ENCODE assay signal across 22 cellular contexts in the genomic region with DNA sequence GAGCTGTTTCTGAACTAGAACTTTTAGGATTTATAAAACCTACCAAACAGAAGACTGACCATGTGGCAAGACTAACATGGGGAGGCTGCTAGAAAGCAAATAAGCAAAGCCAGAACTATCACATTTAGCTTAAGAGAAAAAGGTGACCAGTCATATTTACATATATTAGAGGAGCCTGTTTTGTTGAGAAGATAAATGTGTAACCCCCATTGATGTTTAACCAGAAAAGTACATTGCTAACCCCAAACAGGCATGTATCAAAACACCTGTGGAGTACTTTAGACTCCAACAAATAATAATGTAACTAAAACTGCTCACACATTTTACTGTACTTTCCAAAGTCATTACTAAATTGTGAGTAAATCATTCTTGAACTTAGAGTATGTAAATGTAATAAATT. TPM values are rescaled to one million over a fixed set of nuclear protein-coding genes. Genes with fewer than 3 reads are reported as not detected.
DNase-seq lines count a peak whose midpoint lies in the region; ATAC-seq, FAIRE-seq and TF ChIP-seq lines count a peak whose summit lies in the region.
"Had no signal": no experiment of that assay in that cellular context is flagged by ENCODE, and none has a peak within 500 bp of the region (broad histone marks: within the 10 kb centered on the region; RNA-seq: fewer than 3 reads in every experiment).

No MANE protein-coding gene starts in this region.

- H2AFZ ChIP-seq in HepG2 (ENCODE audit: low read length): no peak overlapping the region

- H3K9me3 ChIP-seq in HepG2 (ENCODE audit: low read length): no peaks in the 10 kb centered on the region
- no peaks in the 10 kb centered on the region for H3K9me3 ChIP-seq in mucosa of descending colon
- H3K9me3 ChIP-seq: A549, HAP-1, Peyer's patch had no signal

- H3K9ac ChIP-seq in HepG2 (ENCODE audit: insufficient read depth, low read depth, low read length): no peak overlapping the region

- no peaks in the 10 kb centered on the region for H4K20me1 ChIP-seq in HepG2 (ENCODE audit: insufficient read depth, low read length)

- TF ChIP-seq RAD21 in HepG2 (CRISPR knock-in tag; IDR thresholded peaks at IDR 0.05): no peak

- TF ChIP-seq CTCF in HepG2 (CRISPR knock-in tag; IDR thresholded peaks at IDR 0.05): no peak
- no peak for TF ChIP-seq CTCF in mucosa of descending colon (IDR thresholded peaks at IDR 0.05)

- H3K36me3 ChIP-seq in HepG2 (replicated peaks in 1 of 2; ENCODE audit: control insufficient read depth in 1 of 2, insufficient read depth in 2 of 2, low read length in 2 of 2) (peaks cover 0 to 6% of the 10 kb centered on the region in 2 experiments; a peak in 2 of 5 replicates), mucosa of descending colon (ENCODE audit: low read depth) (no peaks in the 10 kb centered on the region)

- no peaks in the 10 kb centered on the region for H3K27me3 ChIP-seq in HepG2 (ENCODE audit: control insufficient read depth in 1 of 2, insufficient read depth in 2 of 2, low read length in 2 of 2)
- H3K27me3 ChIP-seq: Peyer's patch had no signal

- DNase-seq in GM18507 (ENCODE audit: extremely low spot score, insufficient read length, low read depth) (no peak), HepG2 (ENCODE audit: low spot score) (no peak), mucosa of descending colon (no peak), kidney glomerular epithelial cell (lab: John Stamatoyannopoulos, UW) (no peak), NCI-H146 treated with DMSO at 0.1 percent for 48 hours (lab: John Stamatoyannopoulos, UW; ENCODE audit: unreplicated experiment) (no peak)
- DNase-seq: EL, GF-D8, KG1, NCI-H1092 treated with DMSO at 0.1 percent for 48 hours, NCI-H1436 treated with DMSO at 0.1 percent for 48 hours, NCI-H2029, NCI-H2227 treated with DMSO at 0.1 percent for 48 hours, NCI-H510A, NCI-H748 treated with DMSO at 0.1 percent for 48 hours, Peyer's patch, T-cell had no signal

- H3K4me3 ChIP-seq in HepG2 (replicated peaks in 1 of 3; ENCODE audit: insufficient read depth in 1 of 3, low read depth in 2 of 3, low read length in 3 of 3) (no peak overlapping the region), mucosa of descending colon (no peak overlapping the region)
- H3K4me3 ChIP-seq: A549, HAP-1, Peyer's patch had no signal

- TF ChIP-seq EP300 in HepG2 (IDR thresholded peaks at IDR 0.05; ENCODE audit: low read depth in 2 of 2, low read length in 2 of 2): no peak
- TF ChIP-seq EP300 in HepG2 (CRISPR knock-in tag; IDR thresholded peaks at IDR 0.05; ENCODE audit: borderline replicate concordance): no peak

- POLR2A ChIA-PET in HepG2 (lab: Yijun Ruan, JAX): no interaction called here

- BruUV-seq in HepG2 (replicated peaks; lab: Mats Ljungman, UMichigan): no TSS peak

- in situ Hi-C loops in HepG2 (cut with HindIII; ENCODE audit: extremely low pct_ligation_motif_present, low pct_unique_long_range_greater_than_20kb): no loop called here

- peak overlapping the region; percentile 9 for H3K27ac ChIP-seq in HepG2 (ENCODE audit: extremely low read length, insufficient read depth, low read length)
- H3K27ac ChIP-seq: A549, Peyer's patch had no signal

- H3K79me2 ChIP-seq in HepG2 (ENCODE audit: insufficient read depth, low read length): no peaks in the 10 kb centered on the region

- intact Hi-C loops in HepG2 (cut with micrococcal nuclease; ENCODE audit: unreplicated experiment) (no loop called here), mucosa of descending colon (cut with DNase I, micrococcal nuclease) (no loop called here)

- H3K4me2 ChIP-seq in HepG2 (ENCODE audit: low read depth, low read length): no peak overlapping the region
- H3K4me2 ChIP-seq: A549 had no signal

- CTCF ChIA-PET in HepG2 (lab: Yijun Ruan, JAX; ENCODE audit: low intra/inter-chr PET ratio, low total read pairs): no interaction called here

- no peak for TF ChIP-seq POLR2A in HepG2 (IDR thresholded peaks at IDR 0.05; ENCODE audit: insufficient read depth in 1 of 2, low read depth in 2 of 2, low read length in 2 of 2)

- peaks cover 68% of the 10 kb centered on the region for H3K4me1 ChIP-seq in HepG2 (ENCODE audit: insufficient read depth, low read length)
- H3K4me1 ChIP-seq in mucosa of descending colon (ENCODE audit: low read depth): no peaks in the 10 kb centered on the region
- H3K4me1 ChIP-seq: HAP-1, Peyer's patch had no signal

- ATAC-seq in GM18909 (IDR thresholded peaks at IDR 0.05; ENCODE audit: poor library complexity, unreplicated experiment): peak; percentile 44
- ATAC-seq in GM21786 (IDR thresholded peaks at IDR 0.05; ENCODE audit: unreplicated experiment): peak; percentile 44
- ATAC-seq in HepG2: peak; percentile 14; the same call in 2 of the 3 replicates
- no peak for ATAC-seq in mucosa of descending colon
- ATAC-seq in HG02884 (IDR thresholded peaks at IDR 0.05; ENCODE audit: unreplicated experiment): no peak
- ATAC-seq: A549, T-cell had no signal

- FAIRE-seq in GM18507 (lab: Jason Lieb, UNC) (peak; percentile 71), HepG2 (lab: Jason Lieb, UNC) (no peak)
- FAIRE-seq: A549, D721Med had no signal

TF ChIP-seq in HepG2, 621 proteins besides CTCF, POLR2A, EP300 and RAD21 (continues in another document):
- no peak for TF ChIP-seq SOX6 (IDR thresholded peaks at IDR 0.05)
- TF ChIP-seq SOX6 (CRISPR knock-in tag; IDR thresholded peaks at IDR 0.05): peak; percentile 18; the same call in 1 of the 2 replicates
- TF ChIP-seq, protein P1, sequence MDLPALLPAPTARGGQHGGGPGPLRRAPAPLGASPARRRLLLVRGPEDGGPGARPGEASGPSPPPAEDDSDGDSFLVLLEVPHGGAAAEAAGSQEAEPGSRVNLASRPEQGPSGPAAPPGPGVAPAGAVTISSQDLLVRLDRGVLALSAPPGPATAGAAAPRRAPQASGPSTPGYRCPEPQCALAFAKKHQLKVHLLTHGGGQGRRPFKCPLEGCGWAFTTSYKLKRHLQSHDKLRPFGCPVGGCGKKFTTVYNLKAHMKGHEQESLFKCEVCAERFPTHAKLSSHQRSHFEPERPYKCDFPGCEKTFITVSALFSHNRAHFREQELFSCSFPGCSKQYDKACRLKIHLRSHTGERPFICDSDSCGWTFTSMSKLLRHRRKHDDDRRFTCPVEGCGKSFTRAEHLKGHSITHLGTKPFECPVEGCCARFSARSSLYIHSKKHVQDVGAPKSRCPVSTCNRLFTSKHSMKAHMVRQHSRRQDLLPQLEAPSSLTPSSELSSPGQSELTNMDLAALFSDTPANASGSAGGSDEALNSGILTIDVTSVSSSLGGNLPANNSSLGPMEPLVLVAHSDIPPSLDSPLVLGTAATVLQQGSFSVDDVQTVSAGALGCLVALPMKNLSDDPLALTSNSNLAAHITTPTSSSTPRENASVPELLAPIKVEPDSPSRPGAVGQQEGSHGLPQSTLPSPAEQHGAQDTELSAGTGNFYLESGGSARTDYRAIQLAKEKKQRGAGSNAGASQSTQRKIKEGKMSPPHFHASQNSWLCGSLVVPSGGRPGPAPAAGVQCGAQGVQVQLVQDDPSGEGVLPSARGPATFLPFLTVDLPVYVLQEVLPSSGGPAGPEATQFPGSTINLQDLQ (CRISPR knock-in tag; IDR thresholded peaks at IDR 0.05): no peak
- no peak for TF ChIP-seq RFX1 (IDR thresholded peaks at IDR 0.05)
- no peak for TF ChIP-seq PHF20 (CRISPR knock-in tag; IDR thresholded peaks at IDR 0.05)
- no peak for TF ChIP-seq ZNF121 (CRISPR knock-in tag; IDR thresholded peaks at IDR 0.05)

RNA-seq across cellular contexts. Expression of a gene that starts 35.0 kb away (rescaled TPM):
- 23.4 and 29.2 TPM in 2 replicates for total RNA-seq in HepG2 (2016; rRNA removed; fragmentation: Illumina TruSeq; extraction: Trizol)
- total RNA-seq in HepG2 (2016; cell fraction: cytosol; rRNA removed; fragmentation: Illumina TruSeq; extraction: Trizol; ENCODE audit: low read depth): 6.7 and 8.7 TPM in 2 replicates
- total RNA-seq in HepG2 (2016; cell fraction: insoluble cytoplasmic fraction; rRNA removed; fragmentation: Illumina TruSeq; extraction: Trizol): 21.0 and 29.6 TPM in 2 replicates
- total RNA-seq in HepG2 (2016; cell fraction: membrane; rRNA removed; fragmentation: Illumina TruSeq; extraction: Trizol): 30.2 and 32.7 TPM in 2 replicates
- total RNA-seq in HepG2 (2016; cell fraction: nucleus; rRNA removed; fragmentation: Illumina TruSeq; extraction: Trizol): 28.7 and 38.1 TPM in 2 replicates
- 15.6 and 16.0 TPM in 2 replicates for polyA plus RNA-seq in HepG2 (2011; rRNA removed)
- 8.3 and 10.7 TPM in 2 replicates for polyA plus RNA-seq in HepG2 (2011; cell fraction: cytosol; rRNA removed)
- polyA plus RNA-seq in HepG2 (2011; cell fraction: nucleus; rRNA removed): 22.6 and 23.5 TPM in 2 replicates
- 40.3 and 44.8 TPM in 2 replicates for polyA plus RNA-seq in HepG2 (2012)
- polyA plus RNA-seq in HepG2 (2016; cell fraction: cytosol; fragmentation: Illumina TruSeq; extraction: Trizol; ENCODE audit: low read depth): 17.2 and 17.9 TPM in 2 replicates
- polyA plus RNA-seq in HepG2 (2016; cell fraction: insoluble cytoplasmic fraction; fragmentation: Illumina TruSeq; extraction: Trizol; ENCODE audit: low read depth): 59.2 and 61.5 TPM in 2 replicates
- 34.9 and 39.3 TPM in 2 replicates for polyA plus RNA-seq in HepG2 (2016; cell fraction: membrane; fragmentation: Illumina TruSeq; extraction: Trizol; ENCODE audit: low read depth)
- polyA plus RNA-seq in HepG2 (2016; cell fraction: nucleus; fragmentation: Illumina TruSeq; extraction: Trizol; ENCODE audit: insufficient read depth, low read depth): 58.6 and 63.2 TPM in 2 replicates
- polyA minus RNA-seq in HepG2 (2011; rRNA and poly(A)+ RNA removed; ENCODE audit: low replicate concordance): 7.8 and 15.7 TPM in 2 replicates
- polyA minus RNA-seq in HepG2 (2011; cell fraction: cytosol; rRNA and poly(A)+ RNA removed): 25.7 and 27.7 TPM in 2 replicates
- 40.0 and 50.9 TPM in 2 replicates for polyA minus RNA-seq in HepG2 (2011; cell fraction: nucleus; rRNA and poly(A)+ RNA removed)
- total RNA-seq in mucosa of descending colon: 10 to 100 TPM; 32.3 to 41.0 (median 33.2) TPM

Comparison
In these comparisons a context has a peak if more than half of its experiments do, and no peak if none do; other contexts are left out.
1. ATAC-seq: peak in GM18909 (single experiment), GM21786 (single experiment) and HepG2 (single experiment); none in mucosa of descending colon (single experiment) and HG02884 (single experiment).